Comparison of ENCODE assay signal across 1 cellular context in the genomic region with DNA sequence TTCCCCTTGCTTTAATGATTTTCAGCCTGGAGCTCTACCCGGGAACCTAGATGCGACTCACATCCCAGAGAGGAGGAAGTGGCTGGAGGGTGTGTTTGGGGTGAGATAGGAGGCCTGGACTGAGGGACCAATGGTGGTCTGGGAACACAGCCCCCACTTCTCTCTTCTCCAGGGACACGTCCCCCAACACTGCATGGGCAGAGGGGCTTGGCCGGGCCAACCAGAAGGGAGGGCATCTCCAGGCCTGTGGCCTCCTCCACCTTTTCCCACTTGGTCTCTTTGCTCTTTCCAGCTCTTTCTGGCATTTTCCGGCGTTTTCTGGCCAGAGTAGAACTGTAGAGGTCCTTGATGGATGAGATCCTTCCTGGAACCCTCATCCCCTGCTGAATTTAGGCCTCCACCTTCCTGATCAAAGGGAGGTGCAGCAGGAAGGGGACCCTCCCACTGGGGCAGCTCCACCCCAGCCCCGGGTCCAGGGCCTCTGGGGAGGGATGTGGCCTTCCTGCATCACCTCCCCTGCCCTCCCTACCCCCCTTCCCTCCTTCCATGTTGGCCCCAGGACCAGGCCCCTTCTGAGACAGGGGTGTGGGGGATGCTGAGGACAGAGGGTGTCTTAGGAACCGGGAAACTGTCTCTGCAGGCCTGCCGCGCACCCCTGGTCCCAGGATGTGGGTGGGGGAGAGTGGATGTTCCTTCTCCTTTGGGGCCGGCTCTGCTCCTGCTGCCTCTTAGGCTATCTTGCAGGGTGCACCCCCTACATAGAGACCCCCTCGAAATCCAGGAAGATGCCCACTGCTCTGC.
TF ChIP-seq lines count a peak whose summit lies in the region.

No MANE protein-coding gene starts in this region.

TF ChIP-seq in H1, 55 proteins besides CTCF, POLR2A, EP300 and RAD21:
- TF ChIP-seq RBBP5 (IDR thresholded peaks at IDR 0.05; ENCODE audit: borderline replicate concordance, low read depth, low read length) (no peak), KDM1A (IDR thresholded peaks at IDR 0.05; ENCODE audit: borderline replicate concordance, low read length) (no peak), MAFK (IDR thresholded peaks at IDR 0.05; ENCODE audit: low read depth, low read length) (no peak), FOSL1 (IDR thresholded peaks at IDR 0.05; ENCODE audit: insufficient read depth, low read depth, low read length) (no peak)
- TF ChIP-seq, protein P1, sequence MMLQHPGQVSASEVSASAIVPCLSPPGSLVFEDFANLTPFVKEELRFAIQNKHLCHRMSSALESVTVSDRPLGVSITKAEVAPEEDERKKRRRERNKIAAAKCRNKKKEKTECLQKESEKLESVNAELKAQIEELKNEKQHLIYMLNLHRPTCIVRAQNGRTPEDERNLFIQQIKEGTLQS (IDR thresholded peaks at IDR 0.05; ENCODE audit: insufficient read depth, low read depth, low read length), result no peak
